ENCODE assay signal across 1 cellular context in the genomic region with DNA sequence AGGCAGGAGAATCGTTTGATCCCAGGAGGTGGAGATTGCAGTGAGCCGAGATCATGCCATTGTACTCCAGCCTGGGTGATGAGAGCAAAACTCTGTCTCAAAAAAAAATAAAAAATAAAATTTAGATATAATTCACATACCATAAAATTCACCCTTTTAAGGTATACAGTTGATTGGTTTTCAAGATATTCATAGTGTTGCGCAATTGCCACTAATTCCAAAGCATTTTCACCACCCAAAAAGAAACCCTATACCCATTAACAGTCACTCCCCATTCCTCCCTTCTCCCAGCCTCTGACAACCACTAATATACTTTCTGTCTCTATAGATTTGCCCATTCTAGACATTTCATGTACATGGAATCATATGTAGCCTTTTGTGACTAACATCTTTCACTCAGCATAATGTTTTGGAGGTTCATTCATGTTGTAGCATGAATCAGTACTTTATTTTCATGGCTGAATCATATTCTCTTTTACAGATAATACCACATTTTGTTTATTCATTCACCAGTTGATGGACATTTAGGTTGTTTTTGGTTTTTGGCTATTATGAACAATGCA.
TF ChIP-seq lines count a peak whose summit lies in the region.

No MANE protein-coding gene starts in this region.

TF ChIP-seq in IMR-90, 13 proteins besides CTCF, POLR2A, EP300 and RAD21 (continued from another document):
- TF ChIP-seq MXI1 (IDR thresholded peaks at IDR 0.05; ENCODE audit: borderline replicate concordance, low read depth, low read length), result no peak
- TF ChIP-seq CEBPB (IDR thresholded peaks at IDR 0.05; ENCODE audit: low read depth, low read length), result peak; percentile 95
- no peak for TF ChIP-seq CHD1 (IDR thresholded peaks at IDR 0.05; ENCODE audit: low read depth, low read length)
